Comparison of ENCODE assay signal across 19 cellular contexts in the genomic region with DNA sequence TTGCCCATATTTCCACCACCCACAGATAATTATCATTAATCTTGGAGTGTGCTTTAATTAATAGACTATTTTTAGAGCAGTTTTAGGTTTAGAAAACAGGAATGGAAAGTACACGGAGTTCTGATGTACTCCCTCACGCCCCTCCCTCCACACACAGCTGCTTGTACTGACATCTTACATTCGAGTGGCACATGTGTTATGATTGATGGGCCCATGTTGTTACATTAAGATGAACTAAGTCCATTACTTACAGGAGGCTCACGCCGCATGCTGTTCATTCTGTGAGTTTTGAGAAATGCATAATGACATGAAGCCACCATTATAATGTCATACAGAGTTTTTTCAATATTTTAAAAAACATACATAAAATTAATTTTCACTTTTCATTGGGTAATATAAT. TPM values are rescaled to one million over a fixed set of nuclear protein-coding genes. Genes with fewer than 3 reads are reported as not detected.
A peak's percentile ranks its signal among the peaks of the same experiment; 100 is the strongest.
DNase-seq lines count a peak whose midpoint lies in the region; ATAC-seq and TF ChIP-seq lines count a peak whose summit lies in the region.
"Had no signal": no experiment of that assay in that cellular context is flagged by ENCODE, and none has a peak within 500 bp of the region (broad histone marks: within the 10 kb centered on the region; RNA-seq: fewer than 3 reads in every experiment).

No MANE protein-coding gene starts in this region.

- H3K9me3 ChIP-seq in DOHH2 (ENCODE audit: control insufficient read depth, insufficient read depth, low read length) (no peaks in the 10 kb centered on the region), neural cell (ENCODE audit: low read length) (no peaks in the 10 kb centered on the region)
- H3K9me3 ChIP-seq: SK-N-SH, testis had no signal

- H3K9ac ChIP-seq in neural cell (ENCODE audit: low read length) = no peak overlapping the region
- H3K9ac ChIP-seq: parathyroid adenoma had no signal

- H3K9me2 ChIP-seq in DOHH2 (replicated peaks; ENCODE audit: control insufficient read depth, low read length) (no peaks in the 10 kb centered on the region), neural cell (ENCODE audit: insufficient read depth, low read length) (no peaks in the 10 kb centered on the region)
- H3K9me2 ChIP-seq: SK-N-SH had no signal

- H3K4me1 ChIP-seq in DOHH2 (ENCODE audit: control insufficient read depth, low read length) = peaks cover 21% of the 10 kb centered on the region
- H3K4me1 ChIP-seq: parathyroid adenoma had no signal

- H3F3A ChIP-seq in DOHH2 (ENCODE audit: control insufficient read depth, insufficient read depth) (peaks cover 3% of the 10 kb centered on the region), neural cell (ENCODE audit: insufficient read depth, low read length, poor library complexity, severe bottlenecking) (peaks cover 6% of the 10 kb centered on the region)

- H3K27ac ChIP-seq in DOHH2 (ENCODE audit: low read depth, low read length) = no peak overlapping the region
- H3K27ac ChIP-seq in neural cell (ENCODE audit: low read length) = peak overlapping the region; percentile 71
- H3K27ac ChIP-seq: parathyroid adenoma had no signal

- CTCF ChIA-PET in HEK293T (lab: Yijun Ruan, JAX) = no interaction called here

- H3K79me2 ChIP-seq in DOHH2 (ENCODE audit: control insufficient read depth, low read length) = peaks cover 32% of the 10 kb centered on the region
- H3K79me2 ChIP-seq in neural cell (replicated peaks; ENCODE audit: insufficient read depth, low read length) = peaks cover 24% of the 10 kb centered on the region
- H3K79me2 ChIP-seq: parathyroid adenoma had no signal

- ATAC-seq in HG03045 (IDR thresholded peaks at IDR 0.05; ENCODE audit: unreplicated experiment) = no peak
- no peak for ATAC-seq in omental fat pad (ENCODE audit: low FRiP score)
- ATAC-seq: activated CD8-positive, alpha-beta memory T cell treated with anti-CD3 and anti-CD28 coated beads, Interleukin-2, amount 10 ng/mL, durations not matched to agents 7 days and 5 days had no signal

- TF ChIP-seq RAD21 in neural cell (conservative IDR thresholded peaks at IDR 0.05) = no peak

- no peak overlapping the region for H3K4me3 ChIP-seq in DOHH2 (ENCODE audit: low read length)
- no peak overlapping the region for H3K4me3 ChIP-seq in neural cell (ENCODE audit: low read length)

- TF ChIP-seq EP300 in neural cell (conservative IDR thresholded peaks at IDR 0.05; ENCODE audit: poor library complexity, severe bottlenecking) = peak; percentile 42

- POLR2A ChIA-PET in HEK293T (lab: Yijun Ruan, JAX) = no interaction called here

- no peak for DNase-seq in HEK293T (ENCODE audit: extremely low spot score)
- DNase-seq in SW480 (ENCODE audit: low spot score) = peak; percentile 68
- DNase-seq in SHP77 treated with DMSO at 0.1 percent for 48 hours (lab: John Stamatoyannopoulos, UW) = no peak
- DNase-seq in omental fat pad (ENCODE audit: low spot score) = no peak
- DNase-seq in inferior parietal cortex (ENCODE audit: extremely low spot score) = no peak
- DNase-seq: activated CD4-positive, alpha-beta T cell treated with anti-CD3 and anti-CD28 coated beads, Interleukin-2, amount 50 U/mL, for 1 hour; activated CD8-positive, alpha-beta memory T cell treated with anti-CD3 and anti-CD28 coated beads, Interleukin-2, amount 10 ng/mL, durations not matched to agents 7 days and 5 days; aorta; left cardiac atrium; NCI-H1105 treated with DMSO at 0.1 percent for 48 hours; NCI-H2107; stimulated activated CD4-positive, alpha-beta T cell treated with anti-CD3 and anti-CD28 coated beads, Interleukin-4, amount 100 ng/mL, for 4 hours; stimulated activated naive CD4-positive, alpha-beta T cell; testis had no signal

- H4K20me1 ChIP-seq in DOHH2 (ENCODE audit: control insufficient read depth, insufficient read depth, low read depth, low read length) = peaks cover 11% of the 10 kb centered on the region; the same call in 1 of the 2 replicates
- no peaks in the 10 kb centered on the region for H4K20me1 ChIP-seq in neural cell (ENCODE audit: insufficient read depth)

- H3K27me3 ChIP-seq in DOHH2 (ENCODE audit: control insufficient read depth, low read length) (no peaks in the 10 kb centered on the region), neural cell (ENCODE audit: insufficient read depth, low read depth, low read length) (peaks cover 4% of the 10 kb centered on the region)
- H3K27me3 ChIP-seq: testis had no signal

- no peak overlapping the region for H2AFZ ChIP-seq in neural cell (ENCODE audit: low read depth, low read length)

- H3K4me2 ChIP-seq in DOHH2 (ENCODE audit: low read length) (peak overlapping the region; percentile 35; the same call in 1 of the 2 replicates), neural cell (ENCODE audit: low read length) (no peak overlapping the region)

- TF ChIP-seq CTCF in DOHH2 (IDR thresholded peaks at IDR 0.05; ENCODE audit: low read depth, low read length, poor library complexity, severe bottlenecking) (no peak), neural cell (IDR thresholded peaks at IDR 0.05; ENCODE audit: poor library complexity, severe bottlenecking) (no peak), omental fat pad (IDR thresholded peaks at IDR 0.05) (no peak)

- peaks cover 2% of the 10 kb centered on the region; the same call in 1 of the 2 replicates for H3K36me3 ChIP-seq in DOHH2 (ENCODE audit: control insufficient read depth, low read length)
- no peaks in the 10 kb centered on the region for H3K36me3 ChIP-seq in neural cell (ENCODE audit: insufficient read depth, low read length)

TF ChIP-seq in HEK293T, 16 proteins besides CTCF, POLR2A, EP300 and RAD21:
- no peak for TF ChIP-seq FOXA1 (IDR thresholded peaks at IDR 0.05)
- TF ChIP-seq, protein P1, sequence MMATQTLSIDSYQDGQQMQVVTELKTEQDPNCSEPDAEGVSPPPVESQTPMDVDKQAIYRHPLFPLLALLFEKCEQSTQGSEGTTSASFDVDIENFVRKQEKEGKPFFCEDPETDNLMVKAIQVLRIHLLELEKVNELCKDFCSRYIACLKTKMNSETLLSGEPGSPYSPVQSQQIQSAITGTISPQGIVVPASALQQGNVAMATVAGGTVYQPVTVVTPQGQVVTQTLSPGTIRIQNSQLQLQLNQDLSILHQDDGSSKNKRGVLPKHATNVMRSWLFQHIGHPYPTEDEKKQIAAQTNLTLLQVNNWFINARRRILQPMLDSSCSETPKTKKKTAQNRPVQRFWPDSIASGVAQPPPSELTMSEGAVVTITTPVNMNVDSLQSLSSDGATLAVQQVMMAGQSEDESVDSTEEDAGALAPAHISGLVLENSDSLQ (IDR thresholded peaks at IDR 0.05) = peak; percentile 46

TF ChIP-seq in neural cell, 6 proteins besides CTCF, POLR2A, EP300 and RAD21:
- TF ChIP-seq POLR2AphosphoS5 (IDR thresholded peaks at IDR 0.05) (peak; percentile 56), EZH2 (IDR thresholded peaks at IDR 0.05; ENCODE audit: borderline replicate concordance, insufficient read depth, low read length, poor library complexity, severe bottlenecking) (no peak), MXI1 (conservative IDR thresholded peaks at IDR 0.05; ENCODE audit: poor library complexity, severe bottlenecking) (no peak), TAF1 (IDR thresholded peaks at IDR 0.05; ENCODE audit: low read depth) (no peak), SMC3 (conservative IDR thresholded peaks at IDR 0.05; ENCODE audit: poor library complexity) (no peak)
- TF ChIP-seq, protein P2, sequence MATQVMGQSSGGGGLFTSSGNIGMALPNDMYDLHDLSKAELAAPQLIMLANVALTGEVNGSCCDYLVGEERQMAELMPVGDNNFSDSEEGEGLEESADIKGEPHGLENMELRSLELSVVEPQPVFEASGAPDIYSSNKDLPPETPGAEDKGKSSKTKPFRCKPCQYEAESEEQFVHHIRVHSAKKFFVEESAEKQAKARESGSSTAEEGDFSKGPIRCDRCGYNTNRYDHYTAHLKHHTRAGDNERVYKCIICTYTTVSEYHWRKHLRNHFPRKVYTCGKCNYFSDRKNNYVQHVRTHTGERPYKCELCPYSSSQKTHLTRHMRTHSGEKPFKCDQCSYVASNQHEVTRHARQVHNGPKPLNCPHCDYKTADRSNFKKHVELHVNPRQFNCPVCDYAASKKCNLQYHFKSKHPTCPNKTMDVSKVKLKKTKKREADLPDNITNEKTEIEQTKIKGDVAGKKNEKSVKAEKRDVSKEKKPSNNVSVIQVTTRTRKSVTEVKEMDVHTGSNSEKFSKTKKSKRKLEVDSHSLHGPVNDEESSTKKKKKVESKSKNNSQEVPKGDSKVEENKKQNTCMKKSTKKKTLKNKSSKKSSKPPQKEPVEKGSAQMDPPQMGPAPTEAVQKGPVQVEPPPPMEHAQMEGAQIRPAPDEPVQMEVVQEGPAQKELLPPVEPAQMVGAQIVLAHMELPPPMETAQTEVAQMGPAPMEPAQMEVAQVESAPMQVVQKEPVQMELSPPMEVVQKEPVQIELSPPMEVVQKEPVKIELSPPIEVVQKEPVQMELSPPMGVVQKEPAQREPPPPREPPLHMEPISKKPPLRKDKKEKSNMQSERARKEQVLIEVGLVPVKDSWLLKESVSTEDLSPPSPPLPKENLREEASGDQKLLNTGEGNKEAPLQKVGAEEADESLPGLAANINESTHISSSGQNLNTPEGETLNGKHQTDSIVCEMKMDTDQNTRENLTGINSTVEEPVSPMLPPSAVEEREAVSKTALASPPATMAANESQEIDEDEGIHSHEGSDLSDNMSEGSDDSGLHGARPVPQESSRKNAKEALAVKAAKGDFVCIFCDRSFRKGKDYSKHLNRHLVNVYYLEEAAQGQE (IDR thresholded peaks at IDR 0.05; ENCODE audit: borderline replicate concordance) = no peak

RNA-seq across cellular contexts. Expression of a gene that starts 1.2 kb away (rescaled TPM):
- 15.5 and 16.3 TPM in 2 replicates for polyA plus RNA-seq in neural cell
- 34.1 and 40.7 TPM in 2 replicates for polyA minus RNA-seq in neural cell
- 10 to 100 TPM in 3 of 4 donors, 1 to 10 TPM in 1; 9.0 to 46.0 (median 18.7) TPM for total RNA-seq in omental fat pad
